8 cellular contexts compared by ENCODE assay signal in genomic region chr1:113811888-113812660, GRCh38. TPM values are rescaled to one million over a fixed set of nuclear protein-coding genes. Genes with fewer than 3 reads are reported as not detected.
DNase-seq lines count a peak whose midpoint lies in the region; ATAC-seq and TF ChIP-seq lines count a peak whose summit lies in the region.

Gene RSBN1, minus strand, starts transcription at chr1:113812476. Its CDS starts 64 bp downstream, at chr1:113812412.

- DNase-seq in GM04504 (ENCODE audit: low read depth): peak; percentile 99
- DNase-seq in HFFc6: peak; percentile 100
- peak; percentile 99 for DNase-seq in NB4 (ENCODE audit: low read depth)
- peak; percentile 96 for DNase-seq in SK-N-MC (ENCODE audit: low read depth, low spot score)
- peak; percentile 99 for DNase-seq in activated naive CD4-positive, alpha-beta T cell treated with anti-CD3 and anti-CD28 coated beads, Interleukin-2, amount 10 ng/mL, durations not matched to agents 7 days and 5 days
- peak; percentile 92 for DNase-seq in non-pigmented ciliary epithelial cell (ENCODE audit: low read depth)
- DNase-seq in superior temporal gyrus (ENCODE audit: extremely low spot score): peak; percentile 100

- CTCF ChIA-PET in activated naive CD4-positive, alpha-beta T cell treated with anti-CD3 and anti-CD28 coated beads, Interleukin-2, amount 10 ng/mL, durations not matched to agents 7 days and 5 days (lab: Charles Lee): interaction anchor here (1.9 kb wide), 1 partner anchor 118 kb away, joined by 4 read pairs; no protein-coding TSS in a partner anchor

- peak within 1 kb of the TSS; percentile 90 for H3K9ac ChIP-seq in SK-N-MC (ENCODE audit: insufficient read length)

- no peaks in the 10 kb centered on the region for H3K27me3 Mint-ChIP-seq in HFFc6 (ENCODE audit: insufficient read depth)
- H3K27me3 Mint-ChIP-seq in activated naive CD4-positive, alpha-beta T cell treated with anti-CD3 and anti-CD28 coated beads, Interleukin-2, amount 10 ng/mL, durations not matched to agents 7 days and 5 days: peaks cover 4% of the 10 kb centered on the region

- H3K9me3 Mint-ChIP-seq in HFFc6: no peaks in the 10 kb centered on the region
- H3K9me3 Mint-ChIP-seq in activated naive CD4-positive, alpha-beta T cell treated with anti-CD3 and anti-CD28 coated beads, Interleukin-2, amount 10 ng/mL, durations not matched to agents 7 days and 5 days: no peaks in the 10 kb centered on the region

- H3K9me3 ChIP-seq in SK-N-MC (ENCODE audit: low read depth, low read length) (no peaks in the 10 kb centered on the region), gastroesophageal sphincter (no peaks in the 10 kb centered on the region)

- TF ChIP-seq CTCF in HFFc6 (IDR thresholded peaks at IDR 0.05) (no peak; the same call in 1 of the 2 replicates), NB4 (IDR thresholded peaks at IDR 0.05; ENCODE audit: low read depth, low read length) (no peak), gastroesophageal sphincter (IDR thresholded peaks at IDR 0.05) (peak in 2 of 4 experiments; percentile 13 to 37)

- H3K27ac ChIP-seq in SK-N-MC: peak within 1 kb of the TSS; percentile 94
- H3K27ac ChIP-seq in gastroesophageal sphincter: peak within 1 kb of the TSS; percentile 87 to 98 (median 94)

- H3K36me3 Mint-ChIP-seq in HFFc6 (ENCODE audit: low read depth): peaks cover 6% of the 10 kb centered on the region; the same call in 1 of the 2 replicates
- H3K36me3 Mint-ChIP-seq in activated naive CD4-positive, alpha-beta T cell treated with anti-CD3 and anti-CD28 coated beads, Interleukin-2, amount 10 ng/mL, durations not matched to agents 7 days and 5 days: peaks cover 33% of the 10 kb centered on the region

- H3K4me1 ChIP-seq in gastroesophageal sphincter: peaks cover 0 to 38% (median 5%) of the 10 kb centered on the region in 3 donors

- peak within 1 kb of the TSS; percentile 94 for H3K4me3 Mint-ChIP-seq in HFFc6
- H3K4me3 Mint-ChIP-seq in activated naive CD4-positive, alpha-beta T cell treated with anti-CD3 and anti-CD28 coated beads, Interleukin-2, amount 10 ng/mL, durations not matched to agents 7 days and 5 days: peak within 1 kb of the TSS; percentile 96

- TF ChIP-seq EP300 in gastroesophageal sphincter (IDR thresholded peaks at IDR 0.05): no peak

- 0% methylated on average over 11 to 20 of the region's 82 CpGs for WGBS in gastroesophageal sphincter (ENCODE audit: low coverage in 1 of 2), 2 donors

- H3K36me3 ChIP-seq in SK-N-MC (ENCODE audit: insufficient read depth, low read length) (peaks cover 14% of the 10 kb centered on the region), gastroesophageal sphincter (no peaks in the 10 kb centered on the region)

- peak within 1 kb of the TSS; percentile 90 for H3K27ac Mint-ChIP-seq in HFFc6
- peak within 1 kb of the TSS; percentile 96 for H3K27ac Mint-ChIP-seq in activated naive CD4-positive, alpha-beta T cell treated with anti-CD3 and anti-CD28 coated beads, Interleukin-2, amount 10 ng/mL, durations not matched to agents 7 days and 5 days

- no peaks in the 10 kb centered on the region for H3K27me3 ChIP-seq in gastroesophageal sphincter

- H3K4me3 ChIP-seq in NB4 (ENCODE audit: low read depth, low read length): peak within 1 kb of the TSS; percentile 85
- H3K4me3 ChIP-seq in SK-N-MC: peak within 1 kb of the TSS; percentile 81
- peak within 1 kb of the TSS; percentile 68 to 90 for H3K4me3 ChIP-seq in gastroesophageal sphincter

- TF ChIP-seq POLR2A in NB4 (IDR thresholded peaks at IDR 0.05; ENCODE audit: extremely low read depth, insufficient read length) (peak; percentile 70), gastroesophageal sphincter (IDR thresholded peaks at IDR 0.05) (peak; percentile 80 to 81)

- ATAC-seq in gastroesophageal sphincter: peak; percentile 99

- H3K4me1 Mint-ChIP-seq in HFFc6 (ENCODE audit: low read depth): peaks cover 25% of the 10 kb centered on the region
- peaks cover 35% of the 10 kb centered on the region for H3K4me1 Mint-ChIP-seq in activated naive CD4-positive, alpha-beta T cell treated with anti-CD3 and anti-CD28 coated beads, Interleukin-2, amount 10 ng/mL, durations not matched to agents 7 days and 5 days

RNA-seq across cellular contexts. Expression of gene RSBN1, which starts in this region (rescaled TPM):
- total RNA-seq in HFFc6 (2021; fragmentation: NEBNext Ultra II Directional; extraction: Animal tissue kit (Norgen Biotek cat#: 25700)): 10 to 100 TPM in 3 of 6 experiments, 1 to 10 TPM in 3; 9.0 to 11.5 (median 10.0) TPM
- 10 to 100 TPM; 20.2 to 25.4 (median 22.6) TPM for total RNA-seq in gastroesophageal sphincter

Comparison
In these comparisons a context has a peak if more than half of its experiments do, and no peak if none do; other contexts are left out.
1. Peak in every context shown above with its lines: DNase-seq, ATAC-seq, H3K4me3 ChIP-seq and H3K27ac ChIP-seq.